Comparison of ENCODE assay signal across 8 cellular contexts in the genomic region with DNA sequence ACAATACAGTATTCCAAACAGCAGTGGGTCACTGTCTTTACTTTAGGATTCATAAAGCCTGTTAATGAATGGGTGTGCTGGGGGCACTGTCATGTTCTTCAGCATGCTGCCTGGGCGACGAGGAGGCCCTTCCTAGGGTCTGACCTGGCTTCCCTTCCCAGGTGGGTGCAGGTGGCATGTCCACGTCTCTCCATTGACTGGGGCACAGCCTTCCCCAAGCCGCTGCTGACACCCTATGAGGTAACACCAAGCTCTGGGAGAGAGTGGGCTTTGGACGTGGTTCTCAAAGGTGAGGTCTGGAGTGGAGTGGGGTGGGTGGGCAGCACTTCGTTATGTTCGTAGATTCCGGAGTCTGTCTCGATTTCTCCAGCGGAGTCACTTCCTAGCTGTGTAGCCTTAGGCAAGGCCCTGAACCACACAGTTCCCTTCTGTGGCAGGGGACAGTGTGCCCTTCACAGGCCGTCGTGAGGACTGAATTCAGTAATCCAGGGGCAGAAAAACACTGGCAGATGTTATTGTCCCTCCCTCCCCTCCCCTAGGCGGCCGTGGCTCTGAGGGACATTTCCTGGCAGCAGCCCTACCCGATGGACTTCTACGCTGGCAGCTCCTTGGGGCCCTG. TPM values are rescaled to one million over a fixed set of nuclear protein-coding genes. Genes with fewer than 3 reads are reported as not detected.
A peak's percentile ranks its signal among the peaks of the same experiment; 100 is the strongest.
DNase-seq lines count a peak whose midpoint lies in the region; ATAC-seq and TF ChIP-seq lines count a peak whose summit lies in the region.

No MANE protein-coding gene starts in this region.

- TF ChIP-seq POLR2A in esophagus muscularis mucosa (IDR thresholded peaks at IDR 0.05; ENCODE audit: low read depth), result no peak

- POLR2A ChIA-PET in PC-9 (lab: Charles Lee; ENCODE audit: unreplicated experiment), result no interaction called here

- H3F3A ChIP-seq in PC-9 (ENCODE audit: insufficient read depth, low read depth), result peaks cover 44% of the 10 kb centered on the region

- H3K27ac ChIP-seq in PC-9, result no peak overlapping the region
- peak overlapping the region; percentile 84 to 95 (median 92) for H3K27ac ChIP-seq in esophagus muscularis mucosa (replicated peaks in 1 of 4)

- CTCF ChIA-PET in PC-9 (lab: Charles Lee), result interaction anchor here (0.9 kb wide), 1 partner anchor 132 kb away, joined by 3 read pairs; no protein-coding TSS in a partner anchor

- peak overlapping the region; percentile 98 for H3K4me2 ChIP-seq in PC-9

- WGBS in esophagus muscularis mucosa, result 56% methylated on average over 12 of the region's 16 CpGs

- H4K20me1 ChIP-seq in PC-9 (ENCODE audit: insufficient read depth), result no peaks in the 10 kb centered on the region

- ATAC-seq in HG03520 (IDR thresholded peaks at IDR 0.05; ENCODE audit: unreplicated experiment), result no peak
- no peak for ATAC-seq in GM19035 (IDR thresholded peaks at IDR 0.05; ENCODE audit: unreplicated experiment)

- H3K79me2 ChIP-seq in PC-9 (ENCODE audit: low read depth), result peaks cover 19% of the 10 kb centered on the region

- peak; percentile 62 for DNase-seq in EH (ENCODE audit: low read depth)
- DNase-seq in PC-9, result no peak
- no peak for DNase-seq in esophagus muscularis mucosa (ENCODE audit: extremely low spot score)
- no peak for DNase-seq in retinal pigment epithelial cell (ENCODE audit: low read depth)
- DNase-seq in activated CD4-positive, CD25-positive, alpha-beta regulatory T cell treated with anti-CD3 and anti-CD28 coated beads, Interleukin-2, amount 50 U/mL, for 72 hours, result no peak
- DNase-seq in RPMI8226, result no peak

- BruUV-seq in PC-9 (replicated peaks; lab: Mats Ljungman, UMichigan), result TSS peak; percentile 29

- H3K4me3 ChIP-seq in PC-9 (peak overlapping the region; percentile 93), esophagus muscularis mucosa (peak overlapping the region; percentile 63 to 89 (median 84)), retinal pigment epithelial cell (ENCODE audit: low read length) (peak overlapping the region; percentile 86)

- no peaks in the 10 kb centered on the region for H3K9me2 ChIP-seq in PC-9 (ENCODE audit: insufficient read depth)

- H3K27me3 ChIP-seq in PC-9 (ENCODE audit: insufficient read depth, low read depth) (no peaks in the 10 kb centered on the region), esophagus muscularis mucosa (no peaks in the 10 kb centered on the region)

- peaks cover 7% of the 10 kb centered on the region; the same call in 1 of the 2 replicates for H3K36me3 ChIP-seq in PC-9 (ENCODE audit: low read depth)
- peaks cover 15 to 62% (median 50%) of the 10 kb centered on the region in 4 donors for H3K36me3 ChIP-seq in esophagus muscularis mucosa

- intact Hi-C loops in PC-9 (cut with micrococcal nuclease; ENCODE audit: unreplicated experiment) (loop anchor here (5.0 kb wide), 3 partner anchors 324 to 469 kb away; no protein-coding TSS in a partner anchor), esophagus muscularis mucosa (cut with DNase I) (loop anchor here (5.0 kb wide), 1 partner anchor 134 kb away; no protein-coding TSS in a partner anchor)

- no peak for TF ChIP-seq EP300 in esophagus muscularis mucosa (IDR thresholded peaks at IDR 0.05)

- no peak for TF ChIP-seq CTCF in PC-9 (conservative IDR thresholded peaks at IDR 0.05)
- TF ChIP-seq CTCF in esophagus muscularis mucosa (IDR thresholded peaks at IDR 0.05), result no peak
- no peak for TF ChIP-seq CTCF in retinal pigment epithelial cell (conservative IDR thresholded peaks at IDR 0.05; ENCODE audit: low read depth, low read length)

- peaks cover 35% of the 10 kb centered on the region for H3K4me1 ChIP-seq in PC-9 (replicated peaks; ENCODE audit: insufficient read depth)
- peaks cover 19 to 32% (median 31%) of the 10 kb centered on the region in 4 donors for H3K4me1 ChIP-seq in esophagus muscularis mucosa

- peak overlapping the region; percentile 83; the same call in 1 of the 2 replicates for H2AFZ ChIP-seq in PC-9

- H3K9me3 ChIP-seq in PC-9 (ENCODE audit: insufficient read depth, low read depth), result no peaks in the 10 kb centered on the region
- H3K9me3 ChIP-seq in esophagus muscularis mucosa, result no peaks in the 10 kb centered on the region

RNA-seq across cellular contexts. Expression of a gene that starts 0.8 kb away (rescaled TPM):
- total RNA-seq in PC-9 (2021) (34.4 and 35.4 TPM in 2 replicates), esophagus muscularis mucosa (10 to 100 TPM; 34.9 to 38.9 (median 38.0) TPM)

RNA-seq across cellular contexts. Expression of a gene that starts 11.1 kb away (rescaled TPM):
- total RNA-seq in PC-9 (2021), result 36.7 and 44.9 TPM in 2 replicates
- total RNA-seq in esophagus muscularis mucosa, result 10 to 100 TPM; 27.4 to 41.8 (median 38.3) TPM

RNA-seq across cellular contexts. Expression of a gene that starts 13.9 kb away (rescaled TPM):
- total RNA-seq in PC-9 (2021) (0.63 and 1.6 TPM in 2 replicates), esophagus muscularis mucosa (10 to 100 TPM; 48.6 to 86.4 (median 54.9) TPM)

RNA-seq across cellular contexts. Expression of a gene that starts 15.9 kb away (rescaled TPM):
- total RNA-seq in PC-9 (2021) (0.13 and 0.35 TPM in 2 replicates), esophagus muscularis mucosa (under 1 TPM; 0.50 to 0.86 (median 0.67) TPM)

Comparison
In these comparisons a context has a peak if more than half of its experiments do, and no peak if none do; other contexts are left out.
1. RNA of a gene that starts 13.9 kb away (total RNA-seq): 48.6 to 86.4 TPM in esophagus muscularis mucosa; 0.63 to 1.6 TPM in PC-9; every median in the first group is over 10 times any median in the second.
2. Peak in every context shown above with its lines, with median percentiles within 50 percentile points of each other: H3K4me3 ChIP-seq.